8 cellular contexts compared by ENCODE assay signal in genomic region chr3:61698278-61699072, GRCh38.
DNase-seq lines count a peak whose midpoint lies in the region; ATAC-seq, FAIRE-seq and TF ChIP-seq lines count a peak whose summit lies in the region.
"Not testable (repeated sequence)": the region's sequence is repeated elsewhere in the genome, so short reads cannot be mapped to it uniquely, and the experiment has no call there.

No MANE protein-coding gene starts in this region.

- H3K9me3 Mint-ChIP-seq in H9; activated naive CD4-positive, alpha-beta T cell treated with anti-CD3 and anti-CD28 coated beads, Interleukin-2, amount 10 ng/mL, durations not matched to agents 7 days and 5 days: not testable (repeated sequence)

- not testable (repeated sequence) for H2BK5ac ChIP-seq in H9 (ENCODE audit: insufficient read length, low read length)
- peak overlapping the region; percentile 85; the same call in 1 of the 2 replicates for H2BK5ac ChIP-seq in H1 (ENCODE audit: low read depth, low read length)

- H3K4ac ChIP-seq in H9 (ENCODE audit: low read depth, low read length); H1 (replicated peaks; ENCODE audit: insufficient read length, low read depth, low read length): not testable (repeated sequence)

- CTCF ChIA-PET in activated naive CD4-positive, alpha-beta T cell treated with anti-CD3 and anti-CD28 coated beads, Interleukin-2, amount 10 ng/mL, durations not matched to agents 7 days and 5 days (lab: Charles Lee); HepG2 (lab: Yijun Ruan, JAX; ENCODE audit: low intra/inter-chr PET ratio, low total read pairs): not testable (repeated sequence)
- CTCF ChIA-PET in H1 (lab: Charles Lee; ENCODE audit: partially characterized antibody), result interaction anchor here (0.9 to 1.9 kb wide), 3 partner anchors 10 to 489 kb away, joined by 3 to 6 read pairs (median 4); no protein-coding TSS in a partner anchor

- in situ Hi-C loops in HepG2 (cut with HindIII; ENCODE audit: extremely low pct_ligation_motif_present, low pct_unique_long_range_greater_than_20kb), result not testable (repeated sequence)

- TF ChIP-seq CTCF in H9 (conservative IDR thresholded peaks at IDR 0.05); LNCaP clone FGC (IDR thresholded peaks at IDR 0.05; ENCODE audit: control insufficient read depth, extremely low read depth, insufficient read depth); H1 (IDR thresholded peaks at IDR 0.05; ENCODE audit: control extremely low read depth in 1 of 3, insufficient read depth in 1 of 3, low read depth in 1 of 3, low read length in 3 of 3); fibroblast of mammary gland (conservative IDR thresholded peaks at IDR 0.05; ENCODE audit: control insufficient read depth, insufficient read depth, low read depth, low read length); HepG2 (CRISPR knock-in tag; IDR thresholded peaks at IDR 0.05): not testable (repeated sequence)

- intact Hi-C loops in left ventricle myocardium superior (cut with micrococcal nuclease); HepG2 (cut with micrococcal nuclease; ENCODE audit: unreplicated experiment): not testable (repeated sequence)

- not testable (repeated sequence) for TF ChIP-seq EP300 in H1 (IDR thresholded peaks at IDR 0.05; ENCODE audit: borderline replicate concordance in 1 of 2, low read depth in 2 of 2, low read length in 2 of 2); HepG2 (IDR thresholded peaks at IDR 0.05; ENCODE audit: low read depth in 2 of 2, low read length in 2 of 2); HepG2 (CRISPR knock-in tag; IDR thresholded peaks at IDR 0.05; ENCODE audit: borderline replicate concordance)

- not testable (repeated sequence) for H2BK20ac ChIP-seq in H9 (ENCODE audit: low read depth, low read length, poor library complexity, severe bottlenecking)
- H2BK20ac ChIP-seq in H1 (ENCODE audit: low read length), result 0 out of 2 replicates have a peak overlapping the region, but pooled peaks have one; percentile 53

- H3K27me3 Mint-ChIP-seq in H9 (ENCODE audit: low read depth); activated naive CD4-positive, alpha-beta T cell treated with anti-CD3 and anti-CD28 coated beads, Interleukin-2, amount 10 ng/mL, durations not matched to agents 7 days and 5 days: not testable (repeated sequence)

- peaks cover 80 to 82% of the 10 kb centered on the region in 2 experiments for H3K4me1 Mint-ChIP-seq in H9
- not testable (repeated sequence) for H3K4me1 Mint-ChIP-seq in activated naive CD4-positive, alpha-beta T cell treated with anti-CD3 and anti-CD28 coated beads, Interleukin-2, amount 10 ng/mL, durations not matched to agents 7 days and 5 days

- H2AFZ ChIP-seq in H9 (ENCODE audit: low read length); H1 (ENCODE audit: low read length); HepG2 (ENCODE audit: low read length): not testable (repeated sequence)

- not testable (repeated sequence) for DNase-seq in H9; activated naive CD4-positive, alpha-beta T cell treated with anti-CD3 and anti-CD28 coated beads, Interleukin-2, amount 10 ng/mL, durations not matched to agents 7 days and 5 days; H1 (ENCODE audit: low read depth in 1 of 2, low spot score in 2 of 2); left ventricle myocardium superior; HepG2 (ENCODE audit: low spot score)
- DNase-seq in LNCaP clone FGC (ENCODE audit: low read depth) (peak; percentile 4), fibroblast of mammary gland (ENCODE audit: low read depth) (peak; percentile 48), skeletal muscle cell (ENCODE audit: low read depth) (peak; percentile 19)

- peak overlapping the region; percentile 21 to 98 (median 93); a peak in 6 of 7 replicates for H3K27ac Mint-ChIP-seq in H9
- peak overlapping the region; percentile 52 for H3K27ac Mint-ChIP-seq in activated naive CD4-positive, alpha-beta T cell treated with anti-CD3 and anti-CD28 coated beads, Interleukin-2, amount 10 ng/mL, durations not matched to agents 7 days and 5 days

- not testable (repeated sequence) for TF ChIP-seq RAD21 in H1 (IDR thresholded peaks at IDR 0.05 in 1 of 2, conservative IDR thresholded peaks at IDR 0.05 in 1 of 2; ENCODE audit: low read depth in 2 of 2, low read length in 2 of 2); HepG2 (CRISPR knock-in tag; IDR thresholded peaks at IDR 0.05)

- H3K23me2 ChIP-seq in H9 (ENCODE audit: insufficient read length, low read depth, low read length, poor library complexity, severe bottlenecking); H1 (ENCODE audit: low read depth, low read length): not testable (repeated sequence)

- not testable (repeated sequence) for H3T11ph ChIP-seq in H9 (ENCODE audit: low read length)

- H3K27ac ChIP-seq in H9 (ENCODE audit: insufficient read length, low read depth, low read length), result peak overlapping the region; percentile 53
- H3K27ac ChIP-seq in H1 (ENCODE audit: low read depth, low read length); HepG2 (ENCODE audit: extremely low read length, insufficient read depth, low read length): not testable (repeated sequence)

- H2AK5ac ChIP-seq in H9 (ENCODE audit: insufficient read length, low read length), result peak overlapping the region; percentile 43
- not testable (repeated sequence) for H2AK5ac ChIP-seq in H1 (ENCODE audit: low read depth, low read length)

- not testable (repeated sequence) for H3K9ac ChIP-seq in H9 (ENCODE audit: extremely low read depth, insufficient read length, low read length); H1 (replicated peaks in 1 of 4; ENCODE audit: extremely low read depth in 1 of 4, low read depth in 3 of 4, low read length in 3 of 4); HepG2 (ENCODE audit: insufficient read depth, low read depth, low read length)

- no CpG with 5 or more reads among the region's 3 CpGs for WGBS in H9 (ENCODE audit: extremely low coverage, insufficient read length, low lambda C conversion rate)
- 87% methylated on average over 3 of the region's 3 CpGs; no CpG with 5 or more reads in 1 of the 2 experiments for WGBS in H1 (ENCODE audit: extremely low coverage in 1 of 2, insufficient coverage in 1 of 2, insufficient read length in 1 of 2, insufficient replicate concordance in 2 of 2, low coverage in 1 of 2, low lambda C conversion rate in 2 of 2, missing lambda C conversion rate in 1 of 2), 2 experiments
- WGBS in HepG2 (ENCODE audit: low lambda C conversion rate), result 98% methylated on average over 3 of the region's 3 CpGs

- H3K79me2 ChIP-seq in H9 (ENCODE audit: insufficient read depth, low read length) (peaks cover 30% of the 10 kb centered on the region; the same call in 1 of the 2 replicates), H1 (ENCODE audit: control insufficient read depth in 1 of 2, insufficient read depth in 2 of 2, low read length in 2 of 2) (peaks cover 6 to 85% of the 10 kb centered on the region in 2 experiments; a peak in 3 of 4 replicates)
- not testable (repeated sequence) for H3K79me2 ChIP-seq in HepG2 (ENCODE audit: insufficient read depth, low read length)

- H2BK120ac ChIP-seq in H9 (ENCODE audit: low read depth, low read length, poor library complexity, severe bottlenecking), result not testable (repeated sequence)
- H2BK120ac ChIP-seq in H1 (replicated peaks; ENCODE audit: low read depth, low read length), result peak overlapping the region; percentile 84

- not testable (repeated sequence) for H3K23ac ChIP-seq in H9 (ENCODE audit: insufficient read length, low read depth, low read length); H1 (ENCODE audit: insufficient read length)

- not testable (repeated sequence) for BruUV-seq in HepG2 (replicated peaks; lab: Mats Ljungman, UMichigan)

- not testable (repeated sequence) for H3K9me3 ChIP-seq in H9 (ENCODE audit: control insufficient read depth, low read depth, low read length); H1 (ENCODE audit: insufficient read depth in 2 of 2, low read depth in 1 of 2, low read length in 1 of 2); HepG2 (ENCODE audit: low read length)

- H3K18ac ChIP-seq in H9 (ENCODE audit: insufficient read length, low read depth, low read length); H1 (ENCODE audit: extremely low read depth, low read length): not testable (repeated sequence)

- not testable (repeated sequence) for H3K4me3 ChIP-seq in LNCaP clone FGC (ENCODE audit: low read depth, low read length); H1 (ENCODE audit: extremely low read depth in 1 of 4, insufficient read depth in 2 of 4, low read depth in 3 of 4, low read length in 4 of 4); fibroblast of mammary gland (ENCODE audit: control insufficient read depth, low read depth, low read length); HepG2 (replicated peaks in 1 of 3; ENCODE audit: insufficient read depth in 1 of 3, low read depth in 2 of 3, low read length in 3 of 3); skeletal muscle cell (ENCODE audit: low read depth, low read length)

- not testable (repeated sequence) for H2BK15ac ChIP-seq in H9 (ENCODE audit: low read depth, low read length); H1 (ENCODE audit: low read length)

- not testable (repeated sequence) for H4K20me1 ChIP-seq in H9 (ENCODE audit: control insufficient read depth, insufficient read depth, insufficient read length); H1 (replicated peaks in 1 of 2; ENCODE audit: control insufficient read depth in 1 of 2, insufficient read depth in 2 of 2, low read length in 2 of 2); HepG2 (ENCODE audit: insufficient read depth, low read length)

- not testable (repeated sequence) for H4K91ac ChIP-seq in H9 (ENCODE audit: insufficient read length, low read depth, low read length); H1 (replicated peaks; ENCODE audit: insufficient read length, low read length)

- H3K4me1 ChIP-seq in H9 (ENCODE audit: insufficient read depth, low read length) (peaks cover 19% of the 10 kb centered on the region), H1 (replicated peaks in 1 of 4; ENCODE audit: control insufficient read depth in 3 of 4, insufficient read depth in 4 of 4, low read length in 3 of 4) (peaks cover 5 to 46% (median 36%) of the 10 kb centered on the region in 4 experiments)
- not testable (repeated sequence) for H3K4me1 ChIP-seq in HepG2 (ENCODE audit: insufficient read depth, low read length)

- not testable (repeated sequence) for TF ChIP-seq POLR2A in H1 (IDR thresholded peaks at IDR 0.05; ENCODE audit: control extremely low read depth in 1 of 2, low read depth in 2 of 2, low read length in 2 of 2); HepG2 (IDR thresholded peaks at IDR 0.05; ENCODE audit: insufficient read depth in 1 of 2, low read depth in 2 of 2, low read length in 2 of 2)

- not testable (repeated sequence) for H3K14ac ChIP-seq in H9 (ENCODE audit: insufficient read depth, low read length); H1 (ENCODE audit: insufficient read length)

- not testable (repeated sequence) for FAIRE-seq in H1 (lab: Jason Lieb, UNC); HepG2 (lab: Jason Lieb, UNC)

- not testable (repeated sequence) for H3K4me3 Mint-ChIP-seq in H9; activated naive CD4-positive, alpha-beta T cell treated with anti-CD3 and anti-CD28 coated beads, Interleukin-2, amount 10 ng/mL, durations not matched to agents 7 days and 5 days

- H3K4me2 ChIP-seq in H9 (ENCODE audit: insufficient read depth, insufficient read length, low read length); H1 (ENCODE audit: insufficient read depth in 1 of 2, low read depth in 2 of 2, low read length in 2 of 2); HepG2 (ENCODE audit: low read depth, low read length): not testable (repeated sequence)

- peak; percentile 34 for ATAC-seq in left ventricle myocardium superior
- ATAC-seq in HepG2, result not testable (repeated sequence)

- H3K36me3 Mint-ChIP-seq in H9 (ENCODE audit: insufficient read depth in 1 of 3, low read depth in 3 of 3); activated naive CD4-positive, alpha-beta T cell treated with anti-CD3 and anti-CD28 coated beads, Interleukin-2, amount 10 ng/mL, durations not matched to agents 7 days and 5 days: not testable (repeated sequence)

- not testable (repeated sequence) for H4K8ac ChIP-seq in H9 (replicated peaks; ENCODE audit: insufficient read length, low read depth, low read length); H1 (ENCODE audit: extremely low read depth, insufficient read depth, low read length)

- H4K5ac ChIP-seq in H9 (ENCODE audit: insufficient read length, low read depth, low read length); H1 (ENCODE audit: insufficient read length, low read depth, low read length): not testable (repeated sequence)

- H3K56ac ChIP-seq in H9 (ENCODE audit: insufficient read length, low read depth, low read length); H1 (replicated peaks; ENCODE audit: insufficient read length, low read depth, low read length): not testable (repeated sequence)

- H3K36me3 ChIP-seq in H1 (ENCODE audit: control insufficient read depth in 2 of 4, insufficient read depth in 4 of 4, low read length in 3 of 4); HepG2 (replicated peaks in 1 of 2; ENCODE audit: control insufficient read depth in 1 of 2, insufficient read depth in 2 of 2, low read length in 2 of 2): not testable (repeated sequence)

- POLR2A ChIA-PET in H1 (lab: Charles Lee; ENCODE audit: partially characterized antibody), result interaction anchor here (1.0 to 5.7 kb wide), 4 partner anchors 9 to 15 kb away, joined by 3 to 42 read pairs (median 5); no protein-coding TSS in a partner anchor
- POLR2A ChIA-PET in HepG2 (lab: Yijun Ruan, JAX), result not testable (repeated sequence)

- not testable (repeated sequence) for H3K79me1 ChIP-seq in H9 (ENCODE audit: insufficient read depth, low read depth, low read length, poor library complexity, severe bottlenecking); H1 (ENCODE audit: low read depth, low read length)

- peak overlapping the region; percentile 87 for H2BK12ac ChIP-seq in H9 (ENCODE audit: insufficient read length, low read depth, low read length)
- H2BK12ac ChIP-seq in H1 (ENCODE audit: low read depth, low read length), result not testable (repeated sequence)

- not testable (repeated sequence) for H3K27me3 ChIP-seq in H9 (ENCODE audit: insufficient read depth, low read length); H1 (replicated peaks in 1 of 4; ENCODE audit: control insufficient read depth in 3 of 4, extremely low read depth in 1 of 4, insufficient read depth in 3 of 4, low read length in 3 of 4); HepG2 (ENCODE audit: control insufficient read depth in 1 of 2, insufficient read depth in 2 of 2, low read length in 2 of 2)
